ENCODE assay signal across 23 cellular contexts in the genomic region with DNA sequence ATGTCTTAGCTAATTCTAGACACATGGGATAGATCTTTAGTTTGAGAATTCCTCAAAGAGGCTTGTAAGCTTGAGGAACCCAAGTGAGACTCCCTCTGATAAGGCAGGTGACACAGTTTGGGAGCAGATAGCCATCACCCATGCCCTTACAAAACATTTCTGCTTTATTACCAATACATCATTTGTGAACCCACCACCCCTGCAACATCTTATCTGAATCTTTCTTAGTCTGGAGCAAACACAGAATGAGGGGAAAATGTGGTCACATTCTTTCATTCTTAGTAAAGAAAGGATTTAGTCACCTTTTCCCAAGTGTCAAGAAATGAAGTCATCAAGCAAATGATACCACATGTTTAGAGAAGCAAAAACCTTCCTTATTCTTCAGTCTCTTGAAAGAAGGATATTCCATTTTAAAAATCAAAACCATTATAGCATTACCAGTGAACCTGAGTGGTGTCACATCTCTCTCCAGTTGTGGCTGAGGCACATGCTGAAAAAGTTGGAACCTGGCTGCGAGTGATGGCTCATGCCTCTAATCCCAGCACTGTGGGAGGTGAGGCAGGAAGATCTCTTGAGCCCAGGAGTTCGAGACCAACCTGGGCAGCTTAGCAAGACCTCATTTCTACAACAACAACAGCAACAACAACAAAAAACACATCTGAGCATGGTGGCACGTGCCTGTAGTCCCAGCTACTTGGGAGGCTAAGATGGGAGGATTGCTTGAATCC.
A peak's percentile ranks its signal among the peaks of the same experiment; 100 is the strongest.
DNase-seq lines count a peak whose midpoint lies in the region; ATAC-seq, FAIRE-seq and TF ChIP-seq lines count a peak whose summit lies in the region.
"Had no signal": no experiment of that assay in that cellular context is flagged by ENCODE, and none has a peak within 500 bp of the region (broad histone marks: within the 10 kb centered on the region; RNA-seq: fewer than 3 reads in every experiment).

No MANE protein-coding gene starts in this region.

- no peak for DNase-seq in activated CD4-positive, CD25-positive, alpha-beta regulatory T cell treated with anti-CD3 and anti-CD28 coated beads, Interleukin-2, amount 50 U/mL, for 72 hours
- DNase-seq in GM23338 (ENCODE audit: low spot score) (no peak), kidney tubule cell (ENCODE audit: low spot score) (peak; percentile 33), small intestine (no peak), tibial nerve (ENCODE audit: low spot score in 2 of 2) (no peak)
- peak; percentile 55 to 56 for DNase-seq in activated T-cell treated with anti-CD3 and anti-CD28 coated beads, Interleukin-2, amount 50 U/mL, for 48 hours
- DNase-seq: activated naive CD4-positive, alpha-beta T cell treated with anti-CD3 and anti-CD28 coated beads, Interleukin-2, amount 10 ng/mL, durations not matched to agents 7 days and 5 days; body of pancreas; Calu3; heart left ventricle; naive thymus-derived CD8-positive, alpha-beta T cell; NCI-H146; posterior cingulate gyrus; stimulated activated CD4-positive, alpha-beta T cell treated with anti-CD3 and anti-CD28 coated beads, Interleukin-4, amount 100 ng/mL, for 4 hours; SW 1271 had no signal

- no peak for TF ChIP-seq EP300 in tibial nerve (IDR thresholded peaks at IDR 0.05)

- H3K4me1 ChIP-seq in GM23338 (ENCODE audit: insufficient read depth), result peaks cover 42% of the 10 kb centered on the region
- H3K4me1 ChIP-seq in small intestine (ENCODE audit: control insufficient read depth in 2 of 2, insufficient read depth in 1 of 2, low read depth in 1 of 2, low read length in 1 of 2), result peaks cover 3 to 15% of the 10 kb centered on the region in 2 donors
- no peaks in the 10 kb centered on the region for H3K4me1 ChIP-seq in tibial nerve

- no peak for TF ChIP-seq POLR2A in tibial nerve (IDR thresholded peaks at IDR 0.05)

- H3K4me3 ChIP-seq in GM23338 (no peak overlapping the region), small intestine (ENCODE audit: low read depth in 1 of 2, low read length in 2 of 2) (no peak overlapping the region), tibial nerve (no peak overlapping the region)
- H3K4me3 ChIP-seq: body of pancreas, heart left ventricle, thoracic aorta had no signal

- peak overlapping the region; percentile 54; the same call in 1 of the 2 replicates for H3K27ac Mint-ChIP-seq in GM23338
- H3K27ac Mint-ChIP-seq: activated naive CD4-positive, alpha-beta T cell treated with anti-CD3 and anti-CD28 coated beads, Interleukin-2, amount 10 ng/mL, durations not matched to agents 7 days and 5 days had no signal

- TF ChIP-seq CTCF in GM23338 (conservative IDR thresholded peaks at IDR 0.05; ENCODE audit: low read depth in 2 of 2) (no peak), tibial nerve (IDR thresholded peaks at IDR 0.05) (no peak)

- H3K36me3 Mint-ChIP-seq in GM23338 (ENCODE audit: low read depth), result no peaks in the 10 kb centered on the region
- H3K36me3 Mint-ChIP-seq: activated naive CD4-positive, alpha-beta T cell treated with anti-CD3 and anti-CD28 coated beads, Interleukin-2, amount 10 ng/mL, durations not matched to agents 7 days and 5 days; naive thymus-derived CD8-positive, alpha-beta T cell had no signal

- ATAC-seq in activated CD4-positive, CD25-positive, alpha-beta regulatory T cell treated with anti-CD3 and anti-CD28 coated beads, Interleukin-2, amount 50 U/mL, for 24 hours, result peak; percentile 61 to 68
- no peak for ATAC-seq in GM23338
- no peak for ATAC-seq in HG02885 (IDR thresholded peaks at IDR 0.05; ENCODE audit: poor library complexity, unreplicated experiment)
- ATAC-seq: body of pancreas; heart left ventricle; naive thymus-derived CD8-positive, alpha-beta T cell had no signal

- H3K9me2 ChIP-seq in GM23338 (ENCODE audit: insufficient read depth), result 0 out of 2 replicates have a peak, but pooled peaks cover 4% of the 10 kb centered on the region

- peaks cover 66% of the 10 kb centered on the region for H3K4me1 Mint-ChIP-seq in GM23338

- FAIRE-seq in small intestine (lab: Jason Lieb, UNC), result no peak
- FAIRE-seq: colon, G401.6, keratinocyte, TTC549 had no signal

- no peaks in the 10 kb centered on the region for H3K36me3 ChIP-seq in GM23338 (ENCODE audit: insufficient read depth)
- peaks cover 2 to 6% of the 10 kb centered on the region in 2 donors for H3K36me3 ChIP-seq in small intestine (ENCODE audit: control insufficient read depth in 2 of 2, insufficient read depth in 2 of 2, low read length in 2 of 2)
- no peaks in the 10 kb centered on the region for H3K36me3 ChIP-seq in tibial nerve
- H3K36me3 ChIP-seq: thoracic aorta had no signal

- no peak overlapping the region for H3K4me2 ChIP-seq in GM23338

- H3K27ac ChIP-seq in GM23338 (ENCODE audit: low read depth) (0 out of 2 replicates have a peak overlapping the region, but pooled peaks have one; percentile 8), small intestine (ENCODE audit: low read depth in 1 of 2, low read length in 1 of 2) (no peak overlapping the region), tibial nerve (no peak overlapping the region)
- H3K27ac ChIP-seq: 22Rv1, body of pancreas, heart left ventricle, thoracic aorta had no signal

- H3K79me2 ChIP-seq in GM23338 (replicated peaks; ENCODE audit: insufficient read depth), result no peaks in the 10 kb centered on the region

- no peaks in the 10 kb centered on the region for H3F3A ChIP-seq in GM23338 (replicated peaks; ENCODE audit: low read depth)

- WGBS in small intestine, 3 donors, result 75 to 95% (median 88%) methylated on average over 3 of the region's 3 CpGs
- WGBS in tibial nerve, 2 donors, result 74 to 92% methylated on average over 3 of the region's 3 CpGs

- no peaks in the 10 kb centered on the region for H4K20me1 ChIP-seq in GM23338 (replicated peaks; ENCODE audit: insufficient read depth)

- no peaks in the 10 kb centered on the region for H3K9me3 Mint-ChIP-seq in GM23338
- H3K9me3 Mint-ChIP-seq: activated naive CD4-positive, alpha-beta T cell treated with anti-CD3 and anti-CD28 coated beads, Interleukin-2, amount 10 ng/mL, durations not matched to agents 7 days and 5 days; naive thymus-derived CD8-positive, alpha-beta T cell had no signal

- no peak overlapping the region for H2AFZ ChIP-seq in GM23338

- no peaks in the 10 kb centered on the region for H3K9me3 ChIP-seq in small intestine (ENCODE audit: control insufficient read depth, low read depth)
- no peaks in the 10 kb centered on the region for H3K9me3 ChIP-seq in tibial nerve
- H3K9me3 ChIP-seq: body of pancreas, heart left ventricle, thoracic aorta had no signal

- peaks cover 12% of the 10 kb centered on the region for H3K27me3 Mint-ChIP-seq in GM23338 (ENCODE audit: insufficient read depth, low read depth, poor library complexity)

- no peaks in the 10 kb centered on the region for H3K27me3 ChIP-seq in GM23338 (ENCODE audit: insufficient read depth)
- no peaks in the 10 kb centered on the region for H3K27me3 ChIP-seq in small intestine (ENCODE audit: control insufficient read depth in 2 of 2, insufficient read depth in 2 of 2, low read length in 2 of 2)
- no peaks in the 10 kb centered on the region for H3K27me3 ChIP-seq in tibial nerve
- H3K27me3 ChIP-seq: body of pancreas, heart left ventricle had no signal

- H3K4me3 Mint-ChIP-seq in GM23338, result no peak overlapping the region
- H3K4me3 Mint-ChIP-seq: activated naive CD4-positive, alpha-beta T cell treated with anti-CD3 and anti-CD28 coated beads, Interleukin-2, amount 10 ng/mL, durations not matched to agents 7 days and 5 days; naive thymus-derived CD8-positive, alpha-beta T cell had no signal

TF ChIP-seq in GM23338, 12 proteins besides CTCF, POLR2A, EP300 and RAD21 (continues in another document):
- TF ChIP-seq ZNF331 (CRISPR knock-in tag; IDR thresholded peaks at IDR 0.05; ENCODE audit: low read depth) (no peak), NANOG (IDR thresholded peaks at IDR 0.05; ENCODE audit: borderline replicate concordance) (no peak), STAT1 (IDR thresholded peaks at IDR 0.05; ENCODE audit: unreplicated experiment) (no peak), CREB1 (CRISPR knock-in tag; IDR thresholded peaks at IDR 0.05; ENCODE audit: low read depth) (no peak)

Comparison
In these comparisons a context has a peak if more than half of its experiments do, and no peak if none do; other contexts are left out.
1. ATAC-seq: peak in activated CD4-positive, CD25-positive, alpha-beta regulatory T cell treated with anti-CD3 and anti-CD28 coated beads, Interleukin-2, amount 50 U/mL, for 24 hours (2 of 2); none in GM23338 (single experiment) and HG02885 (single experiment).
2. DNase-seq: peak in activated T-cell treated with anti-CD3 and anti-CD28 coated beads, Interleukin-2, amount 50 U/mL, for 48 hours (2 of 2) and kidney tubule cell (single experiment); none in activated CD4-positive, CD25-positive, alpha-beta regulatory T cell treated with anti-CD3 and anti-CD28 coated beads, Interleukin-2, amount 50 U/mL, for 72 hours (single experiment), GM23338 (single experiment), small intestine (single experiment) and tibial nerve (0 of 2).